Comparison of ENCODE assay signal across 8 cellular contexts in genomic region chr7:92246363-92247101, GRCh38. TPM values are rescaled to one million over a fixed set of nuclear protein-coding genes. Genes with fewer than 3 reads are reported as not detected.
DNase-seq lines count a peak whose midpoint lies in the region; ATAC-seq and TF ChIP-seq lines count a peak whose summit lies in the region.

No MANE protein-coding gene starts in this region.

- peak overlapping the region; percentile 76 for H3K9ac ChIP-seq in endocrine pancreas (ENCODE audit: control insufficient read depth, insufficient read depth, low read length)

- H3K9me3 ChIP-seq in KOPT-K1 (ENCODE audit: insufficient read depth, low read length, poor library complexity, severe bottlenecking) (no peaks in the 10 kb centered on the region), endocrine pancreas (ENCODE audit: control insufficient read depth, low read length) (no peaks in the 10 kb centered on the region), mesodermal cell (ENCODE audit: control insufficient read depth, low read length) (no peaks in the 10 kb centered on the region), thoracic aorta (no peaks in the 10 kb centered on the region)

- ATAC-seq in thoracic aorta (ENCODE audit: insufficient number of reproducible peaks, low FRiP score, low read depth), result no peak

- H3K4me1 ChIP-seq in endocrine pancreas (ENCODE audit: control insufficient read depth, insufficient read depth, low read length) (peaks cover 15% of the 10 kb centered on the region), mesodermal cell (ENCODE audit: control insufficient read depth, insufficient read depth, low read length, poor library complexity, severe bottlenecking) (peaks cover 9% of the 10 kb centered on the region), thoracic aorta (ENCODE audit: control insufficient read depth in 1 of 2, low read depth in 2 of 2) (peaks cover 7 to 33% of the 10 kb centered on the region in 2 donors)

- H3K27ac ChIP-seq in KOPT-K1 (ENCODE audit: low read depth, low read length, poor library complexity, severe bottlenecking) (peak overlapping the region; percentile 96), mesodermal cell (ENCODE audit: low read depth, low read length, severe bottlenecking) (peak overlapping the region; percentile 89), thoracic aorta (peak overlapping the region; percentile 72 to 88)

- H3K4me3 ChIP-seq in endocrine pancreas (ENCODE audit: control insufficient read depth, insufficient read depth, low read length) (peak overlapping the region; percentile 88), mesodermal cell (ENCODE audit: extremely low read depth, insufficient read depth, low read length, poor library complexity, severe bottlenecking) (peak overlapping the region; percentile 76), thoracic aorta (peak overlapping the region; percentile 97)

- WGBS in mesodermal cell (ENCODE audit: insufficient coverage in 2 of 2), 2 experiments, result 0% methylated on average over 26 to 29 of the region's 34 CpGs

- H3K27me3 ChIP-seq in endocrine pancreas (ENCODE audit: control insufficient read depth, insufficient read depth, low read length), result no peaks in the 10 kb centered on the region
- H3K27me3 ChIP-seq in thoracic aorta (replicated peaks; ENCODE audit: insufficient read depth), result no peaks in the 10 kb centered on the region

- TF ChIP-seq CTCF in thoracic aorta (IDR thresholded peaks at IDR 0.05), result peak; percentile 2

- peak; percentile 13 for DNase-seq in SIG-M5 treated with dmso at 0.1 percent for 504 hours (lab: John Stamatoyannopoulos, UW; ENCODE audit: unreplicated experiment)
- no peak for DNase-seq in SIG-M5 (lab: John Stamatoyannopoulos, UW)
- peak; percentile 23 for DNase-seq in H4 (ENCODE audit: low spot score)
- DNase-seq in activated CD4-positive, CD25-positive, alpha-beta regulatory T cell treated with anti-CD3 and anti-CD28 coated beads, Interleukin-2, amount 50 U/mL, for 72 hours, result peak; percentile 31
- DNase-seq in thoracic aorta (ENCODE audit: low spot score), result no peak

- H3K36me3 ChIP-seq in KOPT-K1 (ENCODE audit: insufficient read depth, low read length) (peaks cover 25% of the 10 kb centered on the region), endocrine pancreas (ENCODE audit: control insufficient read depth, insufficient read depth, low read length) (no peaks in the 10 kb centered on the region), mesodermal cell (ENCODE audit: control insufficient read depth, insufficient read depth, low read length) (peaks cover 18% of the 10 kb centered on the region), thoracic aorta (no peaks in the 10 kb centered on the region)

RNA-seq across cellular contexts. Expression of gene ANKIB1, which starts 0.8 kb away (rescaled TPM):
- 31.9 and 39.2 TPM in 2 replicates for total RNA-seq in H4 (2014; rRNA removed; shearing (Covaris generic))
- polyA plus RNA-seq in mesodermal cell (2013, experiment 1 of 2), result 31.4 TPM
- 29.2 TPM for polyA plus RNA-seq in mesodermal cell (2013, experiment 2 of 2)
- 10 to 100 TPM; 33.3 to 37.1 TPM for total RNA-seq in thoracic aorta

RNA-seq across cellular contexts. Expression of gene KRIT1, which starts 0.8 kb away (rescaled TPM):
- total RNA-seq in H4 (2014; rRNA removed; shearing (Covaris generic)), result 29.5 and 38.1 TPM in 2 replicates
- polyA plus RNA-seq in mesodermal cell (2013, experiment 1 of 2), result 30.4 TPM
- 35.7 TPM for polyA plus RNA-seq in mesodermal cell (2013, experiment 2 of 2)
- total RNA-seq in thoracic aorta, result 10 to 100 TPM; 83.1 to 98.8 TPM

Comparison
In these comparisons a context has a peak if more than half of its experiments do, and no peak if none do; other contexts are left out.
1. DNase-seq: peak in SIG-M5 treated with dmso at 0.1 percent for 504 hours (single experiment), H4 (single experiment) and activated CD4-positive, CD25-positive, alpha-beta regulatory T cell treated with anti-CD3 and anti-CD28 coated beads, Interleukin-2, amount 50 U/mL, for 72 hours (single experiment); none in SIG-M5 (single experiment) and thoracic aorta (single experiment).
2. Peak in every context shown above with its lines, with median percentiles within 50 percentile points of each other: H3K27ac ChIP-seq and H3K4me3 ChIP-seq.